In the genomic region with DNA sequence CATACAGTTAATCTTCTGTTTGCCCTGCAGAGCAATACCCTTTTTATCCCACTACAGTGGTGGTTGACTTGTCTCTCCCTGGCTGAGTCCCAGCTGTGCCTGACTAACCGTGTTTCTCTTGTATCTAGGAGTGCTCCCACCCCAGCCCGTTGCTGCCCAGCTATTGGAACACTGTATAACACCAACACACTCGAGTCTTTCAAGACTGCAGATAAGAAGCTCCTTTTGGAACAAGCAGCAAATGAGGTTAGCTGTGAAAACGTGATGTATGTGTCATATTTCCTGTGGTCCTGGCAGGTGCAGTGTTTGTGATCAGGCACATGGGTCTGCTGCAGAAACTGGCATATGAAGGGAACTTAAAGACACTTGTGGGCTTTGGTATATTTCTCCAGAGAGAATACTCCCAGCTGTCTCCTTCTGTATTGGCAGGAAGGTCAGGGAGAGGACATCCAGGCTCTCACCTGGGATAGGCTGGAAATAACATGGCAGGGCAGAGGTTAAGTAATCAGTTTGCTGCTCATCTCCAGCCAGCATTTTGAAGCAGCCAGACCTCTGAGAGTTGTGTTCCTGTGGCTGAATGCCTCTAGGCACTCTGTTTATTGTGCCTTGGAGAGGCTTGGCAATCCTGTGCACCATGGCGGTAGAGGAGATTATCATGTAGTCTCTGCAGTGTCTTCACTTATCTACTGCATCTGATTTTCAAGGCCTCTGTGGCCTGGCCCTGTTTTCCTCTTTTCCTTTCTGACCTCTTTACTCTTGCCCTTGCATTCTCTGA, we compare ENCODE assay signal across 8 cellular contexts. TPM values are rescaled to one million over a fixed set of nuclear protein-coding genes. Genes with fewer than 3 reads are reported as not detected.
DNase-seq lines count a peak whose midpoint lies in the region; ATAC-seq and TF ChIP-seq lines count a peak whose summit lies in the region.

No MANE protein-coding gene starts in this region.

- no peaks in the 10 kb centered on the region for H3K27me3 Mint-ChIP-seq in activated B cell treated with CpG ODN at 0.5 μM for 24 hours

- H3K4me1 Mint-ChIP-seq in activated B cell treated with CpG ODN at 0.5 μM for 24 hours: peaks cover 11% of the 10 kb centered on the region

- TF ChIP-seq CTCF in activated B cell treated with CpG ODN at 0.5 μM for 24 hours (IDR thresholded peaks at IDR 0.05): no peak

- intact Hi-C loops in activated B cell treated with CpG ODN at 0.5 μM for 24 hours (cut with micrococcal nuclease) (loop anchor here (5.0 kb wide), 1 partner anchor 35 kb away; the partner anchor contains the start of gene ATG7), left cardiac atrium (cut with DNase I) (no loop called here), left colon (cut with DNase I, micrococcal nuclease) (no loop called here)

- no peak overlapping the region for H3K27ac Mint-ChIP-seq in activated B cell treated with CpG ODN at 0.5 μM for 24 hours

- POLR2A ChIA-PET in activated B cell treated with CpG ODN at 0.5 μM for 24 hours (lab: Charles Lee): interaction anchor here (0.6 to 2.3 kb wide), 4 partner anchors 10 to 39 kb away, joined by 3 to 12 read pairs (median 6); partner anchors contain the start of gene ATG7

- H3K27ac ChIP-seq in temporal lobe (ENCODE audit: low read depth, low read length): peak overlapping the region; percentile 46

- ATAC-seq in activated B cell treated with CpG ODN at 0.5 μM for 24 hours (ENCODE audit: low read depth) (peak; percentile 28), left cardiac atrium (peak; percentile 63 to 76), HG03039 (IDR thresholded peaks at IDR 0.05; ENCODE audit: unreplicated experiment) (no peak), left colon (no peak)

- DNase-seq in activated T-cell treated with anti-CD3 and anti-CD28 coated beads for 1 hour (ENCODE audit: low read depth): peak; percentile 5
- DNase-seq in activated T-cell treated with anti-CD3 and anti-CD28 coated beads for 4 hours: no peak
- no peak for DNase-seq in activated B cell treated with CpG ODN at 0.5 μM for 24 hours
- no peak for DNase-seq in left cardiac atrium
- DNase-seq in left colon: no peak
- no peak for DNase-seq in NCI-H748 (lab: John Stamatoyannopoulos, UW; ENCODE audit: unreplicated experiment)

- CTCF ChIA-PET in activated B cell treated with CpG ODN at 0.5 μM for 24 hours (lab: Charles Lee): interaction anchor here (0.8 kb wide), 1 partner anchor 29 kb away, joined by 4 read pairs; no protein-coding TSS in a partner anchor

- no peak overlapping the region for H3K4me3 Mint-ChIP-seq in activated B cell treated with CpG ODN at 0.5 μM for 24 hours

- peaks cover 73% of the 10 kb centered on the region for H3K36me3 Mint-ChIP-seq in activated B cell treated with CpG ODN at 0.5 μM for 24 hours (ENCODE audit: low read depth)

- H3K9me3 Mint-ChIP-seq in activated B cell treated with CpG ODN at 0.5 μM for 24 hours: no peaks in the 10 kb centered on the region

RNA-seq across cellular contexts. Expression of gene ATG7, which starts 34.8 kb away (rescaled TPM):
- total RNA-seq in activated B cell treated with CpG ODN at 0.5 μM for 24 hours (49.0 and 51.7 TPM in 2 replicates), left cardiac atrium (10 to 100 TPM; 21.7 to 22.8 TPM), temporal lobe (21.6 TPM), left colon (10 to 100 TPM; 34.6 to 41.0 TPM)

Comparison
In these comparisons a context has a peak if more than half of its experiments do, and no peak if none do; other contexts are left out.
1. ATAC-seq: peak in activated B cell treated with CpG ODN at 0.5 μM for 24 hours (single experiment) and left cardiac atrium (2 of 2); none in HG03039 (single experiment) and left colon (single experiment).